7 cellular contexts compared by ENCODE assay signal in the genomic region with DNA sequence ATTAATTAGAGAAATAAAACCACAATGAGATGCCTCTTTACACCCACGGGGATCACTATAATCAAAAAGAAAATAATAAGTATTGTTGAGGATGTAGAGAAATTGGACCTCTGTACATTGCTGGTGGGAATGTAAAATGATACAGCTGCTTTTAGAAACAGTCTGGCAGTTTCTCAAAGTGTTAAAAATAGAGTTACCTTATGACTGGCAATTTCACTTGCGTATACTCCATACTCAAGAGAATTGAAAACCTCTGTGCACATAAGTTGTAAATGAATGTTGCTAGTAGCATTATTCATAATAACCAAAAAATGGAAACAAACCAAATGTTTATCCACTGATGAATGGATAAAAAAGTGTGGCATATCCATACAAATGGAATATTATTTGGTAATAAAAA. TPM values are rescaled to one million over a fixed set of nuclear protein-coding genes. Genes with fewer than 3 reads are reported as not detected.
A peak's percentile ranks its signal among the peaks of the same experiment; 100 is the strongest.
DNase-seq lines count a peak whose midpoint lies in the region; ATAC-seq lines count a peak whose summit lies in the region.
"Not testable (repeated sequence)": the region's sequence is repeated elsewhere in the genome, so short reads cannot be mapped to it uniquely, and the experiment has no call there.

No MANE protein-coding gene starts in this region.

- ATAC-seq in GM18858 (IDR thresholded peaks at IDR 0.05; ENCODE audit: unreplicated experiment): peak; percentile 85
- ATAC-seq in GM19351 (IDR thresholded peaks at IDR 0.05; ENCODE audit: unreplicated experiment): peak; percentile 93
- peak; percentile 78 for ATAC-seq in GM21619 (IDR thresholded peaks at IDR 0.05; ENCODE audit: unreplicated experiment)
- peak; percentile 57 for ATAC-seq in HG02763 (IDR thresholded peaks at IDR 0.05; ENCODE audit: unreplicated experiment)
- ATAC-seq in HG03060 (IDR thresholded peaks at IDR 0.05; ENCODE audit: low read depth, unreplicated experiment): peak; percentile 46
- peak; percentile 91 for ATAC-seq in HG03432 (IDR thresholded peaks at IDR 0.05; ENCODE audit: unreplicated experiment)
- ATAC-seq in Right ventricle myocardium superior (ENCODE audit: poor library complexity): peak; percentile 78

- not testable (repeated sequence) for DNase-seq in Right ventricle myocardium superior

- intact Hi-C loops in Right ventricle myocardium superior (cut with DNase I): not testable (repeated sequence)

RNA-seq across cellular contexts. Expression of a gene that starts 6.3 kb away (rescaled TPM):
- total RNA-seq in Right ventricle myocardium superior: 13.5 TPM

RNA-seq across cellular contexts. Expression of a gene that starts 6.3 kb away (rescaled TPM):
- total RNA-seq in Right ventricle myocardium superior: 20.1 TPM

RNA-seq across cellular contexts. Expression of a gene that starts 40.1 kb away (rescaled TPM):
- 3.7 TPM for total RNA-seq in Right ventricle myocardium superior
